ENCODE assay signal across 12 cellular contexts in the genomic region with DNA sequence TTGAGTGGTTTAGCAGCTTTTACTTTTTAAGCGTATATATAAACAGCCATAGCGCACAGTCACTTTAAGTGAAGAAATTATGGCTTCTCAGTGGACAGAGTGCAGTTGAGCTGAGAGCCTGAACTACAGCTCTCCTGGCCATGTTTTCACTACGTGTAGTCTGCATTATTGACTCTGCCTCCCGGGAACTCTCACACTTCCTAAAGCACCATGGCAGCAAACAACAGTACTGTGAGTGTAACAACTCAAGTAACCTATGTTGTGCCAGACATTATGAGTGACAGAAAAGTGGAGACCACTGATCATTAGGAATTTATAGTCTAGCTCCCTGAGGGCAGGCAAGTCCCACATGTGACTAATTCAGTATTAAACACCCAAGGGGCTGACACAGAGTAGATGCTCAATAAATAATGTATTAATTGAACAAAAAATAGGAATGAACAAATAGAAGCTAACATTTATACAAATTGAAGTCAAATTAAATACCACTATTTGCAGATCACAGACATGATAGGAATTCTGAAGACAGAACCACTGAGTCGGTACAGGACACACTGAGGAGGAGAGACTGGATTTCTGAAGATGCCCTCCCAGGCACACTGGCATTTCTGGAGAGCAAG.
"Had no signal": no experiment of that assay in that cellular context is flagged by ENCODE, and none has a peak within 500 bp of the region (broad histone marks: within the 10 kb centered on the region; RNA-seq: fewer than 3 reads in every experiment).

No MANE protein-coding gene starts in this region.

- H3K36me3 Mint-ChIP-seq: stimulated activated memory B cell treated with anti-CD40 and anti-IgM and Interleukin-4, amounts not matched to agents 10 μg/mL and 1 μg/mL and 100 μg/mL, for 72 hours had no signal

- H3K27ac Mint-ChIP-seq: activated naive CD8-positive, alpha-beta T cell treated with anti-CD3 and anti-CD28 coated beads, Interleukin-2, amount 50 U/mL, for 24 hours; stimulated activated memory B cell treated with anti-CD40 and anti-IgM and Interleukin-4, amounts not matched to agents 10 μg/mL and 1 μg/mL and 100 μg/mL, for 72 hours; T-helper 2 cell treated with Interferon-gamma antibody and Interleukin-4, amounts not matched to agents 5 μg/mL and 100 μg/mL, for 36 hours had no signal

- H3K9ac ChIP-seq: parathyroid adenoma had no signal

- H3K4me3 Mint-ChIP-seq: activated naive CD8-positive, alpha-beta T cell treated with anti-CD3 and anti-CD28 coated beads, Interleukin-2, amount 50 U/mL, for 24 hours; stimulated activated memory B cell treated with anti-CD40 and anti-IgM and Interleukin-4, amounts not matched to agents 10 μg/mL and 1 μg/mL and 100 μg/mL, for 72 hours; T-helper 2 cell treated with Interferon-gamma antibody and Interleukin-4, amounts not matched to agents 5 μg/mL and 100 μg/mL, for 36 hours had no signal

- H3K27me3 ChIP-seq: ascending aorta, thyroid gland, uterus had no signal

- H3K4me1 ChIP-seq: parathyroid adenoma, uterus had no signal

- H3K36me3 ChIP-seq: thyroid gland, uterus had no signal

- H3K9me3 Mint-ChIP-seq: activated naive CD8-positive, alpha-beta T cell treated with anti-CD3 and anti-CD28 coated beads, Interleukin-2, amount 50 U/mL, for 24 hours; neural crest cell; stimulated activated memory B cell treated with anti-CD40 and anti-IgM and Interleukin-4, amounts not matched to agents 10 μg/mL and 1 μg/mL and 100 μg/mL, for 72 hours; T-helper 2 cell treated with Interferon-gamma antibody and Interleukin-4, amounts not matched to agents 5 μg/mL and 100 μg/mL, for 36 hours had no signal

- ATAC-seq: activated naive CD8-positive, alpha-beta T cell treated with anti-CD3 and anti-CD28 coated beads, Interleukin-2, amount 50 U/mL, for 24 hours; esophagus mucosa; stimulated activated memory B cell treated with anti-CD40 and anti-IgM and Interleukin-4, amounts not matched to agents 10 μg/mL and 1 μg/mL and 100 μg/mL, for 72 hours had no signal

- H2AFZ ChIP-seq: parathyroid adenoma had no signal

- H3K79me2 ChIP-seq: parathyroid adenoma had no signal

- H3K9me3 ChIP-seq: ascending aorta, thyroid gland, uterus had no signal

- H3K4me3 ChIP-seq: ascending aorta, thyroid gland, uterus had no signal

- H3K4me1 Mint-ChIP-seq: activated naive CD8-positive, alpha-beta T cell treated with anti-CD3 and anti-CD28 coated beads, Interleukin-2, amount 50 U/mL, for 24 hours; stimulated activated memory B cell treated with anti-CD40 and anti-IgM and Interleukin-4, amounts not matched to agents 10 μg/mL and 1 μg/mL and 100 μg/mL, for 72 hours had no signal

- H3K27ac ChIP-seq: ascending aorta, parathyroid adenoma, thyroid gland, uterus had no signal

- DNase-seq: activated naive CD4-positive, alpha-beta T cell treated with Interleukin-2 at 50 U/mL for 16 hours; activated naive CD8-positive, alpha-beta T cell treated with anti-CD3 and anti-CD28 coated beads, Interleukin-2, amount 50 U/mL, for 24 hours; midbrain; SW 1271; thyroid gland; uterus had no signal
